8 cellular contexts compared by ENCODE assay signal in the genomic region with DNA sequence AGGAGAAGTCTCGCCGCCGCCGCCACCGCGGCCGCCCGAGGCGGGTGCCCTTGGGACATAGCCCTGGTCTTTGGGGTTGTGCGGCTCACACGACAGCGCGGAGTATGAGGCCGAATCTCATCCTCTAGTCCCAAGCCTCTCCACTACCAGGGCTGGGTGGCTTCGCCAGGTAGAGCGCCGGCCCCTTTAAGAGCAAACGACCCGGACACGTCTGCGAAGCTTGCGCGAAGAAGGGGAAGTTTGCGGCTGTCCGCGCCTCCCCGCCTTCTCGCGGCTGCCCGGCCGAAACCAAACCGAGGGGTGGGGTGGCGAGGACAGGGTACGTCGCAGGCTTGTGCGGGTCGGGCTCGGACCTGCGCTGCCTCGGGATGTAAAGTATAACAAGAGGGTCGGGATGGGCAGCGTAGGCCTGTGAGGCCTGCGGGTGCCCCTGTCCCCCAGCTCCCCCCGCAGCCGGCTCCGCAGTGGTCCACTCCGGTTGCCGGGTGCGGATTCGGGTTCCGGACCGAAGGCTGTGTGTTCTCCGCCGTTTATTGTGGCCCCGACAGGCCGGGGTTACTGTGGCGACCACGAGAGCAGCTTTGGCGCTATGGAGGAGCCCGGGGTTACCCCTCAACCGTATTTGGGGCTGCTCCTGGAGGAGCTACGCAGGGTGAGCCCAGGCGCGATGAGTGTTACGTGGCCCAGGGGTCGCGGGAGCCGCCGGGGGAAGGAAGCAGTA. TPM values are rescaled to one million over a fixed set of nuclear protein-coding genes. Genes with fewer than 3 reads are reported as not detected.
DNase-seq lines count a peak whose midpoint lies in the region; ATAC-seq and TF ChIP-seq lines count a peak whose summit lies in the region.

No MANE protein-coding gene starts in this region.

- no peaks in the 10 kb centered on the region for H3K27me3 Mint-ChIP-seq in CD4-positive, alpha-beta T cell
- H3K27me3 Mint-ChIP-seq in activated CD8-positive, alpha-beta T cell treated with anti-CD3 and anti-CD28 coated beads, Interleukin-2, amount 10 ng/mL, durations not matched to agents 7 days and 5 days (ENCODE audit: low read depth): no peaks in the 10 kb centered on the region

- peak; percentile 69 for ATAC-seq in CD4-positive, alpha-beta T cell (ENCODE audit: poor library complexity)
- peak; percentile 81 for ATAC-seq in GM19328 (IDR thresholded peaks at IDR 0.05; ENCODE audit: unreplicated experiment)
- peak; percentile 88 for ATAC-seq in HG03460 (IDR thresholded peaks at IDR 0.05; ENCODE audit: unreplicated experiment)
- ATAC-seq in activated CD8-positive, alpha-beta T cell treated with anti-CD3 and anti-CD28 coated beads, Interleukin-2, amount 10 ng/mL, durations not matched to agents 7 days and 5 days: peak; percentile 86

- no peaks in the 10 kb centered on the region for H3K27me3 ChIP-seq in CD4-positive, alpha-beta T cell (ENCODE audit: control insufficient read depth, insufficient read depth, low read length)

- peaks cover 62% of the 10 kb centered on the region for H3K4me1 Mint-ChIP-seq in CD4-positive, alpha-beta T cell (ENCODE audit: low read depth)
- peaks cover 54% of the 10 kb centered on the region for H3K4me1 Mint-ChIP-seq in activated CD8-positive, alpha-beta T cell treated with anti-CD3 and anti-CD28 coated beads, Interleukin-2, amount 10 ng/mL, durations not matched to agents 7 days and 5 days (ENCODE audit: low read depth)

- TF ChIP-seq CTCF in CD4-positive, alpha-beta T cell (IDR thresholded peaks at IDR 0.05): no peak

- CTCF ChIA-PET in CD4-positive, alpha-beta T cell (lab: Charles Lee): interaction anchor here (1.2 kb wide), 1 partner anchor 97 kb away, joined by 3 read pairs; the partner anchor contains the start of gene TRAPPC6B
- CTCF ChIA-PET in activated CD8-positive, alpha-beta T cell treated with anti-CD3 and anti-CD28 coated beads, Interleukin-2, amount 10 ng/mL, durations not matched to agents 7 days and 5 days (lab: Charles Lee): interaction anchor here (0.6 to 3.8 kb wide), 2 partner anchors 35 to 81 kb away, joined by 3 to 17 read pairs; no protein-coding TSS in a partner anchor

- peaks cover 9% of the 10 kb centered on the region for H3K36me3 Mint-ChIP-seq in CD4-positive, alpha-beta T cell (ENCODE audit: low read depth)
- peaks cover 33% of the 10 kb centered on the region for H3K36me3 Mint-ChIP-seq in activated CD8-positive, alpha-beta T cell treated with anti-CD3 and anti-CD28 coated beads, Interleukin-2, amount 10 ng/mL, durations not matched to agents 7 days and 5 days (ENCODE audit: low read depth)

- POLR2A ChIA-PET in CD4-positive, alpha-beta T cell (lab: Charles Lee): interaction anchor here (0.6 to 4.2 kb wide), 16 partner anchors 9 to 167 kb away, joined by 3 to 99 read pairs (median 8); partner anchors contain the start of genes FBXO33, GEMIN2, PNN and SEC23A
- POLR2A ChIA-PET in activated CD8-positive, alpha-beta T cell treated with anti-CD3 and anti-CD28 coated beads, Interleukin-2, amount 10 ng/mL, durations not matched to agents 7 days and 5 days (lab: Charles Lee): interaction anchor here (0.6 to 4.1 kb wide), 10 partner anchors 24 to 165 kb away, joined by 3 to 44 read pairs (median 6); partner anchors contain the start of genes FBXO33, GEMIN2, PNN and SEC23A

- intact Hi-C loops in CD4-positive, alpha-beta T cell (cut with DNase I, micrococcal nuclease): loop anchor here (1.0 to 5.0 kb wide), 6 partner anchors 38 to 165 kb away; partner anchors contain the start of genes PNN (in 2 of the 2) and SEC23A (in 1 of the 2)

- peak overlapping the region; percentile 97 for H3K27ac Mint-ChIP-seq in CD4-positive, alpha-beta T cell
- H3K27ac Mint-ChIP-seq in activated CD8-positive, alpha-beta T cell treated with anti-CD3 and anti-CD28 coated beads, Interleukin-2, amount 10 ng/mL, durations not matched to agents 7 days and 5 days: peak overlapping the region; percentile 97

- H3K27ac ChIP-seq in CD4-positive, alpha-beta T cell (ENCODE audit: low read depth, low read length): peak overlapping the region; percentile 89

- peak overlapping the region; percentile 99 for H3K4me3 Mint-ChIP-seq in CD4-positive, alpha-beta T cell
- H3K4me3 Mint-ChIP-seq in activated CD8-positive, alpha-beta T cell treated with anti-CD3 and anti-CD28 coated beads, Interleukin-2, amount 10 ng/mL, durations not matched to agents 7 days and 5 days: peak overlapping the region; percentile 93

- DNase-seq in CD4-positive, alpha-beta T cell: peak; percentile 54 to 77 (median 67)
- peak; percentile 43 for DNase-seq in NCI-H82 treated with DMSO at 0.1 percent for 48 hours (lab: John Stamatoyannopoulos, UW; ENCODE audit: unreplicated experiment)
- peak; percentile 83 for DNase-seq in activated CD8-positive, alpha-beta T cell treated with anti-CD3 and anti-CD28 coated beads, Interleukin-2, amount 10 ng/mL, durations not matched to agents 7 days and 5 days
- DNase-seq in effector CD4-positive, alpha-beta T cell: peak; percentile 53
- DNase-seq in medulla oblongata (ENCODE audit: extremely low spot score): peak; percentile 83
- peak; percentile 60 for DNase-seq in stimulated activated CD8-positive, alpha-beta memory T cell treated with anti-CD3 and anti-CD28 coated beads, Interleukin-12 subunit alpha, Interleukin-12 subunit beta, amount 100 ng/mL, for 1 hour (ENCODE audit: low read depth)

- no peaks in the 10 kb centered on the region for H3K9me3 ChIP-seq in CD4-positive, alpha-beta T cell (ENCODE audit: control insufficient read depth, low read length)

- no peaks in the 10 kb centered on the region for H3K9me3 Mint-ChIP-seq in CD4-positive, alpha-beta T cell
- peaks cover 16% of the 10 kb centered on the region for H3K9me3 Mint-ChIP-seq in activated CD8-positive, alpha-beta T cell treated with anti-CD3 and anti-CD28 coated beads, Interleukin-2, amount 10 ng/mL, durations not matched to agents 7 days and 5 days (ENCODE audit: insufficient read depth)

RNA-seq across cellular contexts. Expression of gene MIA2, which starts 33.3 kb away (rescaled TPM):
- 10 to 100 TPM; 21.1 to 24.1 TPM for total RNA-seq in CD4-positive, alpha-beta T cell
- total RNA-seq in activated CD8-positive, alpha-beta T cell treated with anti-CD3 and anti-CD28 coated beads, Interleukin-2, amount 10 ng/mL, durations not matched to agents 7 days and 5 days: 10 to 100 TPM; 18.6 to 21.2 TPM

Comparison
In these comparisons a context has a peak if more than half of its experiments do, and no peak if none do; other contexts are left out.
1. Peak in every context shown above with its lines: DNase-seq, ATAC-seq and H3K27ac ChIP-seq.